Comparison of ENCODE assay signal across 13 cellular contexts in the genomic region with DNA sequence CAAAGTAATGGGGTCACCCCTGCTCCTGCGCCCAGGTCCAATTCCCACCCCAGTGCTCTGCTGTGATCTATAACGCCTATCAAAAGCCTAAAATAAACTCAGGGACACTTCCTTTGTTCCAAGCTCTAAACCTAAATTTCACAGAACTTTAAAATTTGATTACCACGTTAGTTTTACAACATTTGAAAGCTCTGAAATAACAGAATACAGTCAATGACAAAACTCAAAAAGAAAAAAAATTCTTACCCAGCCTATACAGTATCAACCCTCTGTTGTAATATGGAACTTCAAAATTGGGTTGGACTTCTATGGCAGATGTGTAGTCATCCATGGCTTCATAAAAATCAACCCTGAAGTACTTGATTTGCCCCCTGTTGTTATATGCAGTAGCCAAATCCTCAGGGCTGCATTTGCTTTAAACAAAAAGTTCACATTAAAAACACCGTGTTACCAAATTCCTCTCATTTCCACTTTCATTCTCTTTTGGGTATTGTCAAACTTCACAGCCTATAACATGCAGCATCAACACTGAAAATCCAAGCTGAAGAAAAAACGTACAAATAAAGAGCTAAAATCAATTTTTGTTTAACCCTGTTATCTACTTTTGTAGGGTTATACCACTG. TPM values are rescaled to one million over a fixed set of nuclear protein-coding genes. Genes with fewer than 3 reads are reported as not detected.
DNase-seq lines count a peak whose midpoint lies in the region; ATAC-seq and TF ChIP-seq lines count a peak whose summit lies in the region.
"Had no signal": no experiment of that assay in that cellular context is flagged by ENCODE, and none has a peak within 500 bp of the region (broad histone marks: within the 10 kb centered on the region; RNA-seq: fewer than 3 reads in every experiment).

No MANE protein-coding gene starts in this region.

- H4K20me1 ChIP-seq in OCI-LY1 (ENCODE audit: insufficient read depth, low read length) (no peaks in the 10 kb centered on the region), smooth muscle cell (ENCODE audit: low read depth) (peaks cover 62% of the 10 kb centered on the region)

- no peak for ATAC-seq in activated CD8-positive, alpha-beta memory T cell treated with anti-CD3 and anti-CD28 coated beads, Interleukin-2, amount 10 ng/mL, durations not matched to agents 7 days and 5 days
- no peak for ATAC-seq in central memory CD8-positive, alpha-beta T cell (replicated peaks; ENCODE audit: extremely low read depth, poor library complexity, severe bottlenecking)
- ATAC-seq in GM21825 (IDR thresholded peaks at IDR 0.05; ENCODE audit: unreplicated experiment), result no peak
- ATAC-seq: heart right ventricle had no signal

- H3K79me2 ChIP-seq in OCI-LY1 (ENCODE audit: insufficient read depth, low read length), result peaks cover 35% of the 10 kb centered on the region
- peaks cover 59% of the 10 kb centered on the region for H3K79me2 ChIP-seq in smooth muscle cell (ENCODE audit: low read depth)

- H3K36me3 ChIP-seq in OCI-LY1 (ENCODE audit: insufficient read depth, low read length), result peaks cover 10% of the 10 kb centered on the region
- no peaks in the 10 kb centered on the region for H3K36me3 ChIP-seq in smooth muscle cell (ENCODE audit: low read depth)
- H3K36me3 ChIP-seq: left ventricle myocardium inferior had no signal

- TF ChIP-seq CTCF in OCI-LY1 (IDR thresholded peaks at IDR 0.05; ENCODE audit: low read length) (no peak), smooth muscle cell (IDR thresholded peaks at IDR 0.05; ENCODE audit: borderline replicate concordance, insufficient read depth, poor library complexity, severe bottlenecking) (no peak)

- DNase-seq in activated CD8-positive, alpha-beta memory T cell treated with anti-CD3 and anti-CD28 coated beads, Interleukin-2, amount 10 ng/mL, durations not matched to agents 7 days and 5 days, result no peak
- no peak for DNase-seq in activated CD8-positive, alpha-beta memory T cell treated with anti-CD3 and anti-CD28 coated beads, Interleukin-2, amount 50 U/mL, for 4 hours
- no peak for DNase-seq in central memory CD8-positive, alpha-beta T cell (ENCODE audit: low spot score in 2 of 2)
- DNase-seq in smooth muscle cell (lab: John Stamatoyannopoulos, UW; ENCODE audit: unreplicated experiment), result no peak
- DNase-seq in NCI-H146 (lab: John Stamatoyannopoulos, UW), result no peak
- DNase-seq in AG08396 (ENCODE audit: low spot score), result no peak
- DNase-seq: heart right ventricle, left ventricle myocardium inferior, NCI-H1436, NCI-H526 treated with DMSO at 0.1 percent for 48 hours, Right ventricle myocardium superior had no signal

- H3K27ac ChIP-seq in OCI-LY1 (ENCODE audit: low read depth, low read length, poor library complexity, severe bottlenecking), result no peak overlapping the region
- no peak overlapping the region for H3K27ac ChIP-seq in smooth muscle cell (ENCODE audit: low read depth)
- H3K27ac ChIP-seq: heart right ventricle, left ventricle myocardium inferior had no signal

- H3K36me3 Mint-ChIP-seq in activated CD8-positive, alpha-beta memory T cell treated with anti-CD3 and anti-CD28 coated beads, Interleukin-2, amount 10 ng/mL, durations not matched to agents 7 days and 5 days, result peaks cover 23% of the 10 kb centered on the region
- H3K36me3 Mint-ChIP-seq in central memory CD8-positive, alpha-beta T cell (ENCODE audit: insufficient read depth), result peaks cover 37% of the 10 kb centered on the region

- CTCF ChIA-PET in activated CD8-positive, alpha-beta memory T cell treated with anti-CD3 and anti-CD28 coated beads, Interleukin-2, amount 10 ng/mL, durations not matched to agents 7 days and 5 days (lab: Charles Lee), result interaction anchor here (1.1 to 1.2 kb wide), 2 partner anchors 12 to 58 kb away, joined by 3 read pairs; no protein-coding TSS in a partner anchor

- H3K4me1 ChIP-seq in OCI-LY1 (ENCODE audit: insufficient read depth, low read length, severe bottlenecking) (peaks cover 39% of the 10 kb centered on the region), smooth muscle cell (ENCODE audit: low read depth) (peaks cover 21% of the 10 kb centered on the region)

- peaks cover 53% of the 10 kb centered on the region for H3K4me1 Mint-ChIP-seq in activated CD8-positive, alpha-beta memory T cell treated with anti-CD3 and anti-CD28 coated beads, Interleukin-2, amount 10 ng/mL, durations not matched to agents 7 days and 5 days
- H3K4me1 Mint-ChIP-seq in central memory CD8-positive, alpha-beta T cell, result peaks cover 36% of the 10 kb centered on the region

- H3K4me2 ChIP-seq in OCI-LY1 (ENCODE audit: low read length) (peak overlapping the region; percentile 37; the same call in 1 of the 2 replicates), smooth muscle cell (peak overlapping the region; percentile 14)

- no peaks in the 10 kb centered on the region for H3K27me3 Mint-ChIP-seq in activated CD8-positive, alpha-beta memory T cell treated with anti-CD3 and anti-CD28 coated beads, Interleukin-2, amount 10 ng/mL, durations not matched to agents 7 days and 5 days
- no peaks in the 10 kb centered on the region for H3K27me3 Mint-ChIP-seq in central memory CD8-positive, alpha-beta T cell

- H3K9me2 ChIP-seq in OCI-LY1 (ENCODE audit: low read depth, low read length), result no peaks in the 10 kb centered on the region

- H3F3A ChIP-seq in OCI-LY1 (ENCODE audit: insufficient read depth, low read length) (no peaks in the 10 kb centered on the region), smooth muscle cell (ENCODE audit: low read depth) (peaks cover 3% of the 10 kb centered on the region)

- peak overlapping the region; percentile 27 for H3K4me3 Mint-ChIP-seq in activated CD8-positive, alpha-beta memory T cell treated with anti-CD3 and anti-CD28 coated beads, Interleukin-2, amount 10 ng/mL, durations not matched to agents 7 days and 5 days
- no peak overlapping the region for H3K4me3 Mint-ChIP-seq in central memory CD8-positive, alpha-beta T cell

- H3K4me3 ChIP-seq in OCI-LY1 (ENCODE audit: low read depth, low read length, poor library complexity, severe bottlenecking) (no peak overlapping the region), smooth muscle cell (no peak overlapping the region)
- H3K4me3 ChIP-seq: heart right ventricle had no signal

- no peak overlapping the region for H2AFZ ChIP-seq in OCI-LY1 (ENCODE audit: low read length)
- H2AFZ ChIP-seq in smooth muscle cell (ENCODE audit: low read depth), result no peak overlapping the region

- 96% methylated on average over 5 of the region's 5 CpGs for WGBS in smooth muscle cell (ENCODE audit: low lambda C conversion rate)

- H3K9ac ChIP-seq in OCI-LY1 (ENCODE audit: low read length), result no peak overlapping the region
- H3K9ac ChIP-seq in smooth muscle cell (ENCODE audit: low read depth), result peak overlapping the region; percentile 1

- H3K9me3 Mint-ChIP-seq in activated CD8-positive, alpha-beta memory T cell treated with anti-CD3 and anti-CD28 coated beads, Interleukin-2, amount 10 ng/mL, durations not matched to agents 7 days and 5 days (ENCODE audit: low read depth), result no peaks in the 10 kb centered on the region
- no peaks in the 10 kb centered on the region for H3K9me3 Mint-ChIP-seq in central memory CD8-positive, alpha-beta T cell

- H3K27me3 ChIP-seq in OCI-LY1 (ENCODE audit: insufficient read depth, low read length), result no peaks in the 10 kb centered on the region
- H3K27me3 ChIP-seq in smooth muscle cell (ENCODE audit: low read depth), result no peaks in the 10 kb centered on the region
- H3K27me3 ChIP-seq: heart right ventricle had no signal

- H3K9me3 ChIP-seq in OCI-LY1 (ENCODE audit: low read length) (no peaks in the 10 kb centered on the region), smooth muscle cell (replicated peaks; ENCODE audit: low read depth) (no peaks in the 10 kb centered on the region)
- H3K9me3 ChIP-seq: heart right ventricle, left ventricle myocardium inferior had no signal

- peak overlapping the region; percentile 43 for H3K27ac Mint-ChIP-seq in activated CD8-positive, alpha-beta memory T cell treated with anti-CD3 and anti-CD28 coated beads, Interleukin-2, amount 10 ng/mL, durations not matched to agents 7 days and 5 days
- H3K27ac Mint-ChIP-seq in central memory CD8-positive, alpha-beta T cell (ENCODE audit: low read depth), result peak overlapping the region; percentile 29

RNA-seq across cellular contexts. Expression of a gene that starts 4.0 kb away (rescaled TPM):
- 10 to 100 TPM; 24.5 to 37.2 TPM for total RNA-seq in activated CD8-positive, alpha-beta memory T cell treated with anti-CD3 and anti-CD28 coated beads, Interleukin-2, amount 10 ng/mL, durations not matched to agents 7 days and 5 days
- total RNA-seq in smooth muscle cell, result 6.2 and 12.5 TPM in 2 replicates
- 5.1 and 5.2 TPM in 2 replicates for polyA plus RNA-seq in smooth muscle cell
